In the genomic region with DNA sequence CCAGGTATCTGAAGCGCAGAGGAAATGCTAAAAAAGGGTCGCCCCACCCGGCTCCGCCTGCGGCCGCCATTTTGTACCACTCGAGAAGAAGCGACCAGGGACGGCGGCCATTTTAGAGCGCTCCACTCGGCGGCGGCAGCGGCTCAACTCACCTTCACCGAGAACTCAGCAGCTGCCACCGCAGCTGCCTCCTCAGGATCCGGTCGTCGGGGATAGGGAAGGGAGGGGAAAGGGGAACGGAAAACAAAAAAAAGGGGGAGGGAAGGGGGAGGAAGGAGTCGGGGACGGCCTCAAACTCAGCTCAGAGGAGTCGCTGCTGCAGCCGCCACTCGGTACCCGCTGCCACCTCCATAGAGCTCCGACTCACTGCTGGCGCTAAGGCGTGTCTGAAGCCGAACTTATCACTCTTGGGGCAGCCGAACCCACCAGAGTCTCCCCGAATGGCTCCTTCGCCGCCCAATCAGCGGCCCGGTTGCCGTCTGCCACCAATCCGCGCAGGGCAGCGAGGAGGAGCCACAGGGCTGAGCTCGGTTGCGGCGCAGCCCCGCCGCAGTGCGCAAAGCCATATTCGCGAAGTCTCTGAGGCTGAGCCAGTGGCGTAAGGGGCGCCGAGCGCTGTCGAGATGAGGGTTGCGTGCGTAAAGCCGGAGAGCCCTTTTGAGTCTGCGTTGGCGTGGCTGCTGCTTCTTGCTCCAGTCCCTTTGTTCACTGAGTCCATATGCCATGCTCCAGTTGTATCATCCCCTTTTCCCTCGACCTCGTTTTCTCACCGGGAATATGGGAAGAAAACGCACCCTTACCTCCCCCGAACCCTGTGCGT, we compare ENCODE assay signal across 1 cellular context.
TF ChIP-seq lines count a peak whose summit lies in the region.

A gene (minus strand): TSS at position 374 of the 820 bp plus-strand sequence.

TF ChIP-seq in K562, 482 proteins besides CTCF, POLR2A, EP300 and RAD21 (continued from another document and continues in another):
- TF ChIP-seq, protein P1, sequence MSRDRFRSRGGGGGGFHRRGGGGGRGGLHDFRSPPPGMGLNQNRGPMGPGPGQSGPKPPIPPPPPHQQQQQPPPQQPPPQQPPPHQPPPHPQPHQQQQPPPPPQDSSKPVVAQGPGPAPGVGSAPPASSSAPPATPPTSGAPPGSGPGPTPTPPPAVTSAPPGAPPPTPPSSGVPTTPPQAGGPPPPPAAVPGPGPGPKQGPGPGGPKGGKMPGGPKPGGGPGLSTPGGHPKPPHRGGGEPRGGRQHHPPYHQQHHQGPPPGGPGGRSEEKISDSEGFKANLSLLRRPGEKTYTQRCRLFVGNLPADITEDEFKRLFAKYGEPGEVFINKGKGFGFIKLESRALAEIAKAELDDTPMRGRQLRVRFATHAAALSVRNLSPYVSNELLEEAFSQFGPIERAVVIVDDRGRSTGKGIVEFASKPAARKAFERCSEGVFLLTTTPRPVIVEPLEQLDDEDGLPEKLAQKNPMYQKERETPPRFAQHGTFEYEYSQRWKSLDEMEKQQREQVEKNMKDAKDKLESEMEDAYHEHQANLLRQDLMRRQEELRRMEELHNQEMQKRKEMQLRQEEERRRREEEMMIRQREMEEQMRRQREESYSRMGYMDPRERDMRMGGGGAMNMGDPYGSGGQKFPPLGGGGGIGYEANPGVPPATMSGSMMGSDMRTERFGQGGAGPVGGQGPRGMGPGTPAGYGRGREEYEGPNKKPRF (IDR thresholded peaks at IDR 0.05; ENCODE audit: low read depth, low read length) = peak; percentile 95
- TF ChIP-seq TAF15 (IDR thresholded peaks at IDR 0.05; ENCODE audit: low read depth, low read length) = peak; percentile 99; the same call in 1 of the 2 replicates
- TF ChIP-seq, protein P2, sequence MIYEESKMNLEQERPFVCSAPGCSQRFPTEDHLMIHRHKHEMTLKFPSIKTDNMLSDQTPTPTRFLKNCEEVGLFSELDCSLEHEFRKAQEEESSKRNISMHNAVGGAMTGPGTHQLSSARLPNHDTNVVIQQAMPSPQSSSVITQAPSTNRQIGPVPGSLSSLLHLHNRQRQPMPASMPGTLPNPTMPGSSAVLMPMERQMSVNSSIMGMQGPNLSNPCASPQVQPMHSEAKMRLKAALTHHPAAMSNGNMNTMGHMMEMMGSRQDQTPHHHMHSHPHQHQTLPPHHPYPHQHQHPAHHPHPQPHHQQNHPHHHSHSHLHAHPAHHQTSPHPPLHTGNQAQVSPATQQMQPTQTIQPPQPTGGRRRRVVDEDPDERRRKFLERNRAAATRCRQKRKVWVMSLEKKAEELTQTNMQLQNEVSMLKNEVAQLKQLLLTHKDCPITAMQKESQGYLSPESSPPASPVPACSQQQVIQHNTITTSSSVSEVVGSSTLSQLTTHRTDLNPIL (CRISPR knock-in tag; IDR thresholded peaks at IDR 0.05) = no peak
- TF ChIP-seq, protein P3, sequence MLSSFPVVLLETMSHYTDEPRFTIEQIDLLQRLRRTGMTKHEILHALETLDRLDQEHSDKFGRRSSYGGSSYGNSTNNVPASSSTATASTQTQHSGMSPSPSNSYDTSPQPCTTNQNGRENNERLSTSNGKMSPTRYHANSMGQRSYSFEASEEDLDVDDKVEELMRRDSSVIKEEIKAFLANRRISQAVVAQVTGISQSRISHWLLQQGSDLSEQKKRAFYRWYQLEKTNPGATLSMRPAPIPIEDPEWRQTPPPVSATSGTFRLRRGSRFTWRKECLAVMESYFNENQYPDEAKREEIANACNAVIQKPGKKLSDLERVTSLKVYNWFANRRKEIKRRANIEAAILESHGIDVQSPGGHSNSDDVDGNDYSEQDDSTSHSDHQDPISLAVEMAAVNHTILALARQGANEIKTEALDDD (IDR thresholded peaks at IDR 0.05) = no peak; the same call in 1 of the 2 replicates
- peak; percentile 91 for TF ChIP-seq TAF7 (tag; IDR thresholded peaks at IDR 0.05)
- peak; percentile 1; the same call in 1 of the 2 replicates for TF ChIP-seq SMAD4 (CRISPR knock-in tag; conservative IDR thresholded peaks at IDR 0.05)
- 0 out of 2 replicates have a peak, but pooled peaks have one; percentile 33 for TF ChIP-seq ZNF445 (CRISPR knock-in tag; IDR thresholded peaks at IDR 0.05; ENCODE audit: low read depth)
- TF ChIP-seq, protein P4, sequence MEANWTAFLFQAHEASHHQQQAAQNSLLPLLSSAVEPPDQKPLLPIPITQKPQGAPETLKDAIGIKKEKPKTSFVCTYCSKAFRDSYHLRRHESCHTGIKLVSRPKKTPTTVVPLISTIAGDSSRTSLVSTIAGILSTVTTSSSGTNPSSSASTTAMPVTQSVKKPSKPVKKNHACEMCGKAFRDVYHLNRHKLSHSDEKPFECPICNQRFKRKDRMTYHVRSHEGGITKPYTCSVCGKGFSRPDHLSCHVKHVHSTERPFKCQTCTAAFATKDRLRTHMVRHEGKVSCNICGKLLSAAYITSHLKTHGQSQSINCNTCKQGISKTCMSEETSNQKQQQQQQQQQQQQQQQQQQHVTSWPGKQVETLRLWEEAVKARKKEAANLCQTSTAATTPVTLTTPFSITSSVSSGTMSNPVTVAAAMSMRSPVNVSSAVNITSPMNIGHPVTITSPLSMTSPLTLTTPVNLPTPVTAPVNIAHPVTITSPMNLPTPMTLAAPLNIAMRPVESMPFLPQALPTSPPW (CRISPR knock-in tag; IDR thresholded peaks at IDR 0.05) = peak; percentile 77
- TF ChIP-seq TRIM24 (IDR thresholded peaks at IDR 0.05) = peak; percentile 49 to 53; a peak in 3 of 4 replicates
- TF ChIP-seq, protein P5, sequence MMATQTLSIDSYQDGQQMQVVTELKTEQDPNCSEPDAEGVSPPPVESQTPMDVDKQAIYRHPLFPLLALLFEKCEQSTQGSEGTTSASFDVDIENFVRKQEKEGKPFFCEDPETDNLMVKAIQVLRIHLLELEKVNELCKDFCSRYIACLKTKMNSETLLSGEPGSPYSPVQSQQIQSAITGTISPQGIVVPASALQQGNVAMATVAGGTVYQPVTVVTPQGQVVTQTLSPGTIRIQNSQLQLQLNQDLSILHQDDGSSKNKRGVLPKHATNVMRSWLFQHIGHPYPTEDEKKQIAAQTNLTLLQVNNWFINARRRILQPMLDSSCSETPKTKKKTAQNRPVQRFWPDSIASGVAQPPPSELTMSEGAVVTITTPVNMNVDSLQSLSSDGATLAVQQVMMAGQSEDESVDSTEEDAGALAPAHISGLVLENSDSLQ (IDR thresholded peaks at IDR 0.05) = peak; percentile 95
- no peak for TF ChIP-seq U2AF2 (optimal IDR thresholded peaks at IDR 0.05; ENCODE audit: low read depth, low read length)
- TF ChIP-seq DMBX1 (CRISPR knock-in tag; IDR thresholded peaks at IDR 0.05; ENCODE audit: borderline replicate concordance) = 0 out of 2 replicates have a peak, but pooled peaks have one; percentile 59
- peak; percentile 90 for TF ChIP-seq HNRNPH1 (optimal IDR thresholded peaks at IDR 0.05; ENCODE audit: low read depth, low read length)
- TF ChIP-seq ZNF79 (CRISPR knock-in tag; IDR thresholded peaks at IDR 0.05; ENCODE audit: low read depth) = 0 out of 2 replicates have a peak, but pooled peaks have one; percentile 48
- TF ChIP-seq, protein P6, sequence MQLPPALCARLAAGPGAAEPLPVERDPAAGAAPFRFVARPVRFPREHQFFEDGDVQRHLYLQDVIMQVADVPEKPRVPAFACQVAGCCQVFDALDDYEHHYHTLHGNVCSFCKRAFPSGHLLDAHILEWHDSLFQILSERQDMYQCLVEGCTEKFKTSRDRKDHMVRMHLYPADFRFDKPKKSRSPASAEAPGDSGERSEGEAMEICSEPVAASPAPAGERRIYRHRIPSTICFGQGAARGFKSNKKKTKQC (CRISPR knock-in tag; IDR thresholded peaks at IDR 0.05) = peak; percentile 13; the same call in 1 of the 2 replicates
- peak; percentile 96 for TF ChIP-seq TAF9B (IDR thresholded peaks at IDR 0.05; ENCODE audit: partially characterized antibody)
- TF ChIP-seq ARHGAP35 (IDR thresholded peaks at IDR 0.05; ENCODE audit: partially characterized antibody) = peak; percentile 86
- TF ChIP-seq PCBP2 (IDR thresholded peaks at IDR 0.05; ENCODE audit: low read depth, low read length, poor library complexity, severe bottlenecking) = peak; percentile 58
- TF ChIP-seq NELFE (IDR thresholded peaks at IDR 0.05; ENCODE audit: insufficient read depth, insufficient read length) = peak; percentile 94
- peak; percentile 46; the same call in 1 of the 2 replicates for TF ChIP-seq ZBED1 (IDR thresholded peaks at IDR 0.05)
- TF ChIP-seq ELF4 (CRISPR knock-in tag; IDR thresholded peaks at IDR 0.05) = peak; percentile 94
- TF ChIP-seq, protein P7, sequence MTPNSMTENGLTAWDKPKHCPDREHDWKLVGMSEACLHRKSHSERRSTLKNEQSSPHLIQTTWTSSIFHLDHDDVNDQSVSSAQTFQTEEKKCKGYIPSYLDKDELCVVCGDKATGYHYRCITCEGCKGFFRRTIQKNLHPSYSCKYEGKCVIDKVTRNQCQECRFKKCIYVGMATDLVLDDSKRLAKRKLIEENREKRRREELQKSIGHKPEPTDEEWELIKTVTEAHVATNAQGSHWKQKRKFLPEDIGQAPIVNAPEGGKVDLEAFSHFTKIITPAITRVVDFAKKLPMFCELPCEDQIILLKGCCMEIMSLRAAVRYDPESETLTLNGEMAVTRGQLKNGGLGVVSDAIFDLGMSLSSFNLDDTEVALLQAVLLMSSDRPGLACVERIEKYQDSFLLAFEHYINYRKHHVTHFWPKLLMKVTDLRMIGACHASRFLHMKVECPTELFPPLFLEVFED (CRISPR knock-in tag; conservative IDR thresholded peaks at IDR 0.05) = peak; percentile 98
- TF ChIP-seq NEUROD1 (IDR thresholded peaks at IDR 0.05; ENCODE audit: borderline replicate concordance, low read depth, low read length, partially characterized antibody) = peak; percentile 57
- TF ChIP-seq E2F3 (CRISPR knock-in tag; IDR thresholded peaks at IDR 0.05) = 0 out of 2 replicates have a peak, but pooled peaks have one; percentile 50
- TF ChIP-seq MAFK (IDR thresholded peaks at IDR 0.05; ENCODE audit: low read length) = no peak; the same call in 1 of the 2 replicates
- TF ChIP-seq, protein P8, sequence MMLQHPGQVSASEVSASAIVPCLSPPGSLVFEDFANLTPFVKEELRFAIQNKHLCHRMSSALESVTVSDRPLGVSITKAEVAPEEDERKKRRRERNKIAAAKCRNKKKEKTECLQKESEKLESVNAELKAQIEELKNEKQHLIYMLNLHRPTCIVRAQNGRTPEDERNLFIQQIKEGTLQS (IDR thresholded peaks at IDR 0.05) = no peak
- TF ChIP-seq, protein P8 (CRISPR knock-in tag; conservative IDR thresholded peaks at IDR 0.05) = peak; percentile 75
- peak; percentile 13; the same call in 1 of the 2 replicates for TF ChIP-seq RAD51 (IDR thresholded peaks at IDR 0.05; ENCODE audit: borderline replicate concordance, low read depth)
- TF ChIP-seq RFX1 (IDR thresholded peaks at IDR 0.05) = peak; percentile 59
- TF ChIP-seq GTF2A2 (tag; IDR thresholded peaks at IDR 0.05) = 0 out of 2 replicates have a peak, but pooled peaks have one; percentile 61
- TF ChIP-seq PML (IDR thresholded peaks at IDR 0.05; ENCODE audit: low read length) = peak; percentile 96
- TF ChIP-seq CHD2 (IDR thresholded peaks at IDR 0.05; ENCODE audit: low read depth, low read length) = peak; percentile 11
- TF ChIP-seq PHF21A (IDR thresholded peaks at IDR 0.05; ENCODE audit: borderline replicate concordance, low read depth) = peak; percentile 80
- no peak for TF ChIP-seq ZNF282 (CRISPR knock-in tag; IDR thresholded peaks at IDR 0.05)
- TF ChIP-seq THRAP3 (IDR thresholded peaks at IDR 0.05; ENCODE audit: borderline replicate concordance) = peak; percentile 56; the same call in 1 of the 2 replicates
- TF ChIP-seq, protein P9, sequence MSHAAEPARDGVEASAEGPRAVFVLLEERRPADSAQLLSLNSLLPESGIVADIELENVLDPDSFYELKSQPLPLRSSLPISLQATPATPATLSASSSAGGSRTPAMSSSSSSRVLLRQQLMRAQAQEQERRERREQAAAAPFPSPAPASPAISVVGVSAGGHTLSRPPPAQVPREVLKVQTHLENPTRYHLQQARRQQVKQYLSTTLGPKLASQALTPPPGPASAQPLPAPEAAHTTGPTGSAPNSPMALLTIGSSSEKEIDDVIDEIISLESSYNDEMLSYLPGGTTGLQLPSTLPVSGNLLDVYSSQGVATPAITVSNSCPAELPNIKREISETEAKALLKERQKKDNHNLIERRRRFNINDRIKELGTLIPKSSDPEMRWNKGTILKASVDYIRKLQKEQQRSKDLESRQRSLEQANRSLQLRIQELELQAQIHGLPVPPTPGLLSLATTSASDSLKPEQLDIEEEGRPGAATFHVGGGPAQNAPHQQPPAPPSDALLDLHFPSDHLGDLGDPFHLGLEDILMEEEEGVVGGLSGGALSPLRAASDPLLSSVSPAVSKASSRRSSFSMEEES (CRISPR knock-in tag; IDR thresholded peaks at IDR 0.05) = no peak; the same call in 1 of the 2 replicates
- peak; percentile 60; the same call in 1 of the 2 replicates for TF ChIP-seq CREM (IDR thresholded peaks at IDR 0.05; ENCODE audit: low read depth)
- TF ChIP-seq ARID1B (IDR thresholded peaks at IDR 0.05) = peak; percentile 63; the same call in 1 of the 2 replicates
- peak; percentile 84 for TF ChIP-seq ATF7 (IDR thresholded peaks at IDR 0.05)
- TF ChIP-seq NRF1 (conservative IDR thresholded peaks at IDR 0.05 in 1 of 2, IDR thresholded peaks at IDR 0.05 in 1 of 2) = peak; percentile 90 to 92
- TF ChIP-seq IFI16 (CRISPR knock-in tag; IDR thresholded peaks at IDR 0.05) = no peak
- no peak; the same call in 1 of the 2 replicates for TF ChIP-seq ZNF584 (CRISPR knock-in tag; IDR thresholded peaks at IDR 0.05; ENCODE audit: low read depth)
- peak; percentile 41 for TF ChIP-seq HMGN3 (IDR thresholded peaks at IDR 0.05; ENCODE audit: borderline replicate concordance, extremely low read depth, insufficient read length, low read depth, low read length)
- TF ChIP-seq, protein P10, sequence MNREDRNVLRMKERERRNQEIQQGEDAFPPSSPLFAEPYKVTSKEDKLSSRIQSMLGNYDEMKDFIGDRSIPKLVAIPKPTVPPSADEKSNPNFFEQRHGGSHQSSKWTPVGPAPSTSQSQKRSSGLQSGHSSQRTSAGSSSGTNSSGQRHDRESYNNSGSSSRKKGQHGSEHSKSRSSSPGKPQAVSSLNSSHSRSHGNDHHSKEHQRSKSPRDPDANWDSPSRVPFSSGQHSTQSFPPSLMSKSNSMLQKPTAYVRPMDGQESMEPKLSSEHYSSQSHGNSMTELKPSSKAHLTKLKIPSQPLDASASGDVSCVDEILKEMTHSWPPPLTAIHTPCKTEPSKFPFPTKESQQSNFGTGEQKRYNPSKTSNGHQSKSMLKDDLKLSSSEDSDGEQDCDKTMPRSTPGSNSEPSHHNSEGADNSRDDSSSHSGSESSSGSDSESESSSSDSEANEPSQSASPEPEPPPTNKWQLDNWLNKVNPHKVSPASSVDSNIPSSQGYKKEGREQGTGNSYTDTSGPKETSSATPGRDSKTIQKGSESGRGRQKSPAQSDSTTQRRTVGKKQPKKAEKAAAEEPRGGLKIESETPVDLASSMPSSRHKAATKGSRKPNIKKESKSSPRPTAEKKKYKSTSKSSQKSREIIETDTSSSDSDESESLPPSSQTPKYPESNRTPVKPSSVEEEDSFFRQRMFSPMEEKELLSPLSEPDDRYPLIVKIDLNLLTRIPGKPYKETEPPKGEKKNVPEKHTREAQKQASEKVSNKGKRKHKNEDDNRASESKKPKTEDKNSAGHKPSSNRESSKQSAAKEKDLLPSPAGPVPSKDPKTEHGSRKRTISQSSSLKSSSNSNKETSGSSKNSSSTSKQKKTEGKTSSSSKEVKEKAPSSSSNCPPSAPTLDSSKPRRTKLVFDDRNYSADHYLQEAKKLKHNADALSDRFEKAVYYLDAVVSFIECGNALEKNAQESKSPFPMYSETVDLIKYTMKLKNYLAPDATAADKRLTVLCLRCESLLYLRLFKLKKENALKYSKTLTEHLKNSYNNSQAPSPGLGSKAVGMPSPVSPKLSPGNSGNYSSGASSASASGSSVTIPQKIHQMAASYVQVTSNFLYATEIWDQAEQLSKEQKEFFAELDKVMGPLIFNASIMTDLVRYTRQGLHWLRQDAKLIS (CRISPR knock-in tag; IDR thresholded peaks at IDR 0.05) = peak; percentile 7; the same call in 1 of the 2 replicates
